22 cellular contexts compared by ENCODE assay signal in genomic region chr12:125944446-125944845, GRCh38.
"Had no signal": no experiment of that assay in that cellular context is flagged by ENCODE, and none has a peak within 500 bp of the region (broad histone marks: within the 10 kb centered on the region; RNA-seq: fewer than 3 reads in every experiment).

No MANE protein-coding gene starts in this region.

- H3K36me3 Mint-ChIP-seq: naive thymus-derived CD8-positive, alpha-beta T cell; stimulated activated effector memory CD8-positive, alpha-beta T cell treated with anti-CD3 and anti-CD28 coated beads, Interleukin-12 subunit alpha, Interleukin-12 subunit beta, amount 100 ng/mL, for 72 hours had no signal

- H3K36me3 ChIP-seq: lower lobe of right lung, ovary, sigmoid colon, tibial nerve, upper lobe of right lung, uterus had no signal

- H3K4me1 Mint-ChIP-seq: naive thymus-derived CD8-positive, alpha-beta T cell; stimulated activated effector memory CD8-positive, alpha-beta T cell treated with anti-CD3 and anti-CD28 coated beads, Interleukin-12 subunit alpha, Interleukin-12 subunit beta, amount 100 ng/mL, for 72 hours had no signal

- H3K27ac Mint-ChIP-seq: naive thymus-derived CD8-positive, alpha-beta T cell; stimulated activated effector memory CD8-positive, alpha-beta T cell treated with anti-CD3 and anti-CD28 coated beads, Interleukin-12 subunit alpha, Interleukin-12 subunit beta, amount 100 ng/mL, for 72 hours had no signal

- H3K4me3 ChIP-seq: coronary artery, lower lobe of right lung, ovary, psoas muscle, sigmoid colon, testis, tibial nerve, upper lobe of right lung, uterus had no signal

- H3K4me1 ChIP-seq: lower lobe of right lung, psoas muscle, sigmoid colon, testis, tibial nerve, upper lobe of right lung, uterus had no signal

- H3K9me3 ChIP-seq: lower lobe of right lung, ovary, psoas muscle, sigmoid colon, testis, tibial nerve, upper lobe of right lung, uterus had no signal

- H3K9me3 Mint-ChIP-seq: stimulated activated effector memory CD8-positive, alpha-beta T cell treated with anti-CD3 and anti-CD28 coated beads, Interleukin-12 subunit alpha, Interleukin-12 subunit beta, amount 100 ng/mL, for 72 hours had no signal

- H3K27ac ChIP-seq: coronary artery, lower lobe of right lung, ovary, psoas muscle, sigmoid colon, testis, tibial nerve, upper lobe of right lung, uterus had no signal

- H3K4me3 Mint-ChIP-seq: naive thymus-derived CD8-positive, alpha-beta T cell; stimulated activated effector memory CD8-positive, alpha-beta T cell treated with anti-CD3 and anti-CD28 coated beads, Interleukin-12 subunit alpha, Interleukin-12 subunit beta, amount 100 ng/mL, for 72 hours had no signal

- DNase-seq: dermis blood vessel endothelial cell; effector memory CD4-positive, alpha-beta T cell; erythroblast; left ventricle myocardium superior; lower lobe of right lung; naive thymus-derived CD8-positive, alpha-beta T cell; occipital lobe; ovary; posterior cingulate gyrus; psoas muscle; right cardiac atrium; sigmoid colon; stimulated activated CD4-positive, alpha-beta T cell treated with anti-CD3 and anti-CD28 coated beads, Interleukin-2, amount 100 ng/mL, for 24 hours; stimulated activated CD4-positive, alpha-beta T cell treated with anti-CD3 and anti-CD28 coated beads, Interleukin-4, amount 100 ng/mL, for 24 hours; stimulated activated naive CD8-positive, alpha-beta T cell treated with anti-CD3 and anti-CD28 coated beads, Interleukin-15, Interleukin-2, amounts not matched to agents 100 U/mL and 50 U/mL, for 24 hours; substantia nigra; testis; upper lobe of right lung; uterus had no signal

- ATAC-seq: left ventricle myocardium superior; lower lobe of right lung; naive thymus-derived CD8-positive, alpha-beta T cell; psoas muscle; right cardiac atrium; stimulated activated effector memory CD8-positive, alpha-beta T cell treated with anti-CD3 and anti-CD28 coated beads, Interleukin-12 subunit alpha, Interleukin-12 subunit beta, amount 100 ng/mL, for 72 hours; stimulated activated naive CD8-positive, alpha-beta T cell treated with anti-CD3 and anti-CD28 coated beads, Interleukin-15, Interleukin-2, amounts not matched to agents 100 U/mL and 50 U/mL, for 24 hours; upper lobe of right lung had no signal

- H3K27me3 ChIP-seq: ovary, sigmoid colon, testis, tibial nerve, upper lobe of right lung, uterus had no signal
